ENCODE assay signal across 7 cellular contexts in genomic region chr3:66378256-66378655, GRCh38.
DNase-seq lines count a peak whose midpoint lies in the region; ATAC-seq and TF ChIP-seq lines count a peak whose summit lies in the region.

No MANE protein-coding gene starts in this region.

- peak; percentile 62; the same call in 1 of the 2 replicates for TF ChIP-seq CTCF in GM12875 (IDR thresholded peaks at IDR 0.05; ENCODE audit: borderline replicate concordance, insufficient read depth, low read depth, low read length)
- peak; percentile 68 for TF ChIP-seq CTCF in SK-N-SH (IDR thresholded peaks at IDR 0.05)
- peak; percentile 7 to 43 (median 27) for TF ChIP-seq CTCF in body of pancreas (IDR thresholded peaks at IDR 0.05)
- TF ChIP-seq CTCF in nephron (IDR thresholded peaks at IDR 0.05; ENCODE audit: unreplicated experiment in 3 of 3): peak in 2 of 3 experiments; percentile 52

- H3K4me3 Mint-ChIP-seq in nephron: no peak overlapping the region
- H3K4me3 Mint-ChIP-seq in stimulated activated naive B cell treated with anti-CD40 and anti-IgM and Interleukin-4, amounts not matched to agents 10 μg/mL and 1 μg/mL and 100 μg/mL, for 72 hours: no peak overlapping the region

- H3K27me3 Mint-ChIP-seq in nephron (ENCODE audit: low read depth): no peaks in the 10 kb centered on the region
- no peaks in the 10 kb centered on the region for H3K27me3 Mint-ChIP-seq in stimulated activated naive B cell treated with anti-CD40 and anti-IgM and Interleukin-4, amounts not matched to agents 10 μg/mL and 1 μg/mL and 100 μg/mL, for 72 hours

- peak; percentile 49 for TF ChIP-seq RAD21 in SK-N-SH (IDR thresholded peaks at IDR 0.05; ENCODE audit: low read length)

- H3K36me3 Mint-ChIP-seq in nephron (ENCODE audit: low read depth): peaks cover 75% of the 10 kb centered on the region
- peaks cover 33 to 60% of the 10 kb centered on the region in 2 donors for H3K36me3 Mint-ChIP-seq in stimulated activated naive B cell treated with anti-CD40 and anti-IgM and Interleukin-4, amounts not matched to agents 10 μg/mL and 1 μg/mL and 100 μg/mL, for 72 hours

- H3K4me3 ChIP-seq in GM12875 (ENCODE audit: low read depth, low read length) (no peak overlapping the region), SK-N-SH (ENCODE audit: low read depth in 2 of 2, low read length in 1 of 2) (no peak overlapping the region), body of pancreas (no peak overlapping the region)

- no peak overlapping the region for H3K9ac ChIP-seq in SK-N-SH

- CTCF ChIA-PET in SK-N-SH (lab: Yijun Ruan, JAX): interaction anchor here (0.6 to 2.3 kb wide), 35 partner anchors 9 to 444 kb away, joined by 3 to 23 read pairs (median 4); no protein-coding TSS in a partner anchor

- WGBS in SK-N-SH (ENCODE audit: low lambda C conversion rate): 63% methylated on average over 3 of the region's 5 CpGs
- WGBS in body of pancreas, 2 donors: 65 to 66% methylated on average over 5 of the region's 5 CpGs

- H3K79me2 ChIP-seq in SK-N-SH (ENCODE audit: insufficient read depth): no peaks in the 10 kb centered on the region

- H3K27ac ChIP-seq in SK-N-SH (ENCODE audit: low read depth in 2 of 2, low read length in 1 of 2) (no peak overlapping the region; a peak in 1 of 4 replicates), body of pancreas (peak overlapping the region in 1 of 4 donors; percentile 8)

- intact Hi-C loops in body of pancreas (cut with DNase I): loop anchor here (10.0 kb wide), 1 partner anchor 93 kb away; no protein-coding TSS in a partner anchor

- DNase-seq in SK-N-SH (peak; percentile 60), body of pancreas (peak in 1 of 4 donors; percentile 45), HPDE6-E6E7 (ENCODE audit: extremely low spot score) (no peak)
- DNase-seq in stimulated activated naive B cell treated with anti-CD40 and anti-IgM and Interleukin-4, amounts not matched to agents 10 μg/mL and 1 μg/mL and 100 μg/mL, for 72 hours: no peak

- peaks cover 0 to 11% of the 10 kb centered on the region in 2 experiments; a peak in 1 of 4 replicates for H3K4me1 ChIP-seq in SK-N-SH (ENCODE audit: control insufficient read depth in 1 of 2, insufficient read depth in 2 of 2, low read depth in 1 of 2, low read length in 1 of 2)
- H3K4me1 ChIP-seq in body of pancreas: peaks cover 18% of the 10 kb centered on the region

- no peaks in the 10 kb centered on the region for H3K9me3 ChIP-seq in SK-N-SH
- no peaks in the 10 kb centered on the region for H3K9me3 ChIP-seq in body of pancreas

- POLR2A ChIA-PET in SK-N-SH (lab: Yijun Ruan, JAX): no interaction called here

- peaks cover 30% of the 10 kb centered on the region for H3K4me1 Mint-ChIP-seq in nephron
- peaks cover 0 to 2% of the 10 kb centered on the region in 2 donors for H3K4me1 Mint-ChIP-seq in stimulated activated naive B cell treated with anti-CD40 and anti-IgM and Interleukin-4, amounts not matched to agents 10 μg/mL and 1 μg/mL and 100 μg/mL, for 72 hours

- H3K9me2 ChIP-seq in SK-N-SH: no peaks in the 10 kb centered on the region

- no peak overlapping the region for H2AFZ ChIP-seq in SK-N-SH (ENCODE audit: low read depth)

- no peak for ATAC-seq in body of pancreas
- no peak for ATAC-seq in stimulated activated naive B cell treated with anti-CD40 and anti-IgM and Interleukin-4, amounts not matched to agents 10 μg/mL and 1 μg/mL and 100 μg/mL, for 72 hours (replicated peaks)
- no peak for ATAC-seq in HG02642 (IDR thresholded peaks at IDR 0.05; ENCODE audit: poor library complexity, unreplicated experiment)

- no peak for TF ChIP-seq EP300 in SK-N-SH (IDR thresholded peaks at IDR 0.05; ENCODE audit: borderline replicate concordance in 1 of 2, low read depth in 1 of 2, low read length in 1 of 2)

- no peak overlapping the region for H3K4me2 ChIP-seq in SK-N-SH

- H3K27me3 ChIP-seq in SK-N-SH (ENCODE audit: insufficient read depth) (no peaks in the 10 kb centered on the region), body of pancreas (no peaks in the 10 kb centered on the region)

- H4K20me1 ChIP-seq in SK-N-SH (ENCODE audit: insufficient read depth): no peaks in the 10 kb centered on the region

- no peak for TF ChIP-seq POLR2A in body of pancreas (IDR thresholded peaks at IDR 0.05)

- peak overlapping the region in 2 of 3 experiments; percentile 51 to 65 for H3K27ac Mint-ChIP-seq in nephron
- H3K27ac Mint-ChIP-seq in stimulated activated naive B cell treated with anti-CD40 and anti-IgM and Interleukin-4, amounts not matched to agents 10 μg/mL and 1 μg/mL and 100 μg/mL, for 72 hours: no peak overlapping the region

- peaks cover 0 to 38% of the 10 kb centered on the region in 2 experiments for H3K36me3 ChIP-seq in SK-N-SH (replicated peaks in 1 of 2; ENCODE audit: control insufficient read depth in 1 of 2, insufficient read depth in 2 of 2, low read length in 1 of 2)
- H3K36me3 ChIP-seq in body of pancreas (replicated peaks in 1 of 2; ENCODE audit: insufficient read depth in 1 of 2, low read depth in 2 of 2): peaks cover 18 to 41% of the 10 kb centered on the region in 2 donors

- no peaks in the 10 kb centered on the region for H3F3A ChIP-seq in SK-N-SH (replicated peaks; ENCODE audit: insufficient read depth)

- H3K9me3 Mint-ChIP-seq in nephron: no peaks in the 10 kb centered on the region
- H3K9me3 Mint-ChIP-seq in stimulated activated naive B cell treated with anti-CD40 and anti-IgM and Interleukin-4, amounts not matched to agents 10 μg/mL and 1 μg/mL and 100 μg/mL, for 72 hours: no peaks in the 10 kb centered on the region

TF ChIP-seq in SK-N-SH, 30 proteins besides CTCF, POLR2A, EP300 and RAD21:
- TF ChIP-seq RFX5 (IDR thresholded peaks at IDR 0.05; ENCODE audit: low read length): no peak
- peak; percentile 30 for TF ChIP-seq SMC3 (IDR thresholded peaks at IDR 0.05; ENCODE audit: low read depth, low read length)
